ENCODE assay signal across 19 cellular contexts in genomic region chr1:38063616-38064015, GRCh38. TPM values are rescaled to one million over a fixed set of nuclear protein-coding genes. Genes with fewer than 3 reads are reported as not detected.
A peak's percentile ranks its signal among the peaks of the same experiment; 100 is the strongest.
DNase-seq lines count a peak whose midpoint lies in the region; TF ChIP-seq lines count a peak whose summit lies in the region.
"Had no signal": no experiment of that assay in that cellular context is flagged by ENCODE, and none has a peak within 500 bp of the region (broad histone marks: within the 10 kb centered on the region; RNA-seq: fewer than 3 reads in every experiment).

No MANE protein-coding gene starts in this region.

- no peak overlapping the region for H3K4me3 ChIP-seq in HEK293 (ENCODE audit: low read depth, low read length)
- no peak overlapping the region for H3K4me3 ChIP-seq in SJSA1
- peak overlapping the region; percentile 46 for H3K4me3 ChIP-seq in iPS-15b (ENCODE audit: low read depth, low read length)
- no peak overlapping the region for H3K4me3 ChIP-seq in osteoblast (ENCODE audit: insufficient read depth, low read length)
- no peak overlapping the region for H3K4me3 ChIP-seq in esophagus muscularis mucosa
- H3K4me3 ChIP-seq: BLaER1 treated with 17β-estradiol and CSF1 and Interleukin-3, amounts not matched to agents 10 nM and 100 nM; ovary; PC-9; transverse colon had no signal

- no peak for TF ChIP-seq EP300 in esophagus muscularis mucosa (IDR thresholded peaks at IDR 0.05)

- CTCF ChIA-PET in HEK293 (lab: Yijun Ruan, JAX), result interaction anchor here (0.5 to 2.4 kb wide), 4 partner anchors 8 to 318 kb away, joined by 3 to 10 read pairs (median 4); no protein-coding TSS in a partner anchor

- H3K27me3 ChIP-seq in SJSA1 (replicated peaks) (no peaks in the 10 kb centered on the region), iPS-15b (ENCODE audit: control insufficient read depth, insufficient read depth, low read length) (peaks cover 14% of the 10 kb centered on the region), osteoblast (ENCODE audit: insufficient read depth, low read length) (peaks cover 10% of the 10 kb centered on the region), esophagus muscularis mucosa (peaks cover 0 to 21% (median 0%) of the 10 kb centered on the region in 4 donors)
- H3K27me3 ChIP-seq: BLaER1 treated with 17β-estradiol and CSF1 and Interleukin-3, amounts not matched to agents 10 nM and 100 nM; ovary had no signal

- H3K4me2 ChIP-seq in osteoblast (ENCODE audit: insufficient read depth, low read length), result peak overlapping the region; percentile 60
- H3K4me2 ChIP-seq: PC-9 had no signal

- H2AFZ ChIP-seq in osteoblast (ENCODE audit: low read length), result no peak overlapping the region
- H2AFZ ChIP-seq: PC-9 had no signal

- H3K36me3 ChIP-seq in HEK293 (ENCODE audit: control insufficient read depth in 2 of 2, insufficient read depth in 1 of 2, low read length in 2 of 2) (no peaks in the 10 kb centered on the region), SJSA1 (no peaks in the 10 kb centered on the region), iPS-15b (ENCODE audit: control insufficient read depth, insufficient read depth, low read length) (no peaks in the 10 kb centered on the region), osteoblast (ENCODE audit: insufficient read depth, low read length) (no peaks in the 10 kb centered on the region), esophagus muscularis mucosa (no peaks in the 10 kb centered on the region)
- H3K36me3 ChIP-seq: BLaER1 treated with 17β-estradiol and CSF1 and Interleukin-3, amounts not matched to agents 10 nM and 100 nM; ovary; transverse colon had no signal

- no peaks in the 10 kb centered on the region for H3K79me2 ChIP-seq in osteoblast (ENCODE audit: insufficient read depth, low read length)

- no peak for DNase-seq in SJSA1 (ENCODE audit: low read depth in 1 of 2, low spot score in 2 of 2)
- no peak for DNase-seq in osteoblast (ENCODE audit: insufficient read length, low spot score, missing footprints)
- DNase-seq in SW 1271 (lab: John Stamatoyannopoulos, UW), result no peak
- DNase-seq in NCI-H1417 (lab: John Stamatoyannopoulos, UW), result no peak
- no peak for DNase-seq in esophagus muscularis mucosa (ENCODE audit: extremely low spot score)
- DNase-seq: activated CD4-positive, alpha-beta T cell treated with anti-CD3 and anti-CD28 coated beads for 36 hours; activated T-cell treated with anti-CD3 and anti-CD28 coated beads for 4 hours; amniotic stem cell; Karpas-422; naive thymus-derived CD8-positive, alpha-beta T cell; ovary; Right ventricle myocardium superior; transverse colon had no signal

- no peak for TF ChIP-seq CTCF in HEK293 (tag by site-specific recombination; IDR thresholded peaks at IDR 0.05)
- TF ChIP-seq CTCF in osteoblast (IDR thresholded peaks at IDR 0.05; ENCODE audit: extremely low read depth, low read depth, low read length), result no peak
- no peak for TF ChIP-seq CTCF in esophagus muscularis mucosa (IDR thresholded peaks at IDR 0.05)

- POLR2A ChIA-PET in HEK293 (lab: Yijun Ruan, JAX), result interaction anchor here (0.7 kb wide), 1 partner anchor 260 kb away, joined by 10 read pairs; no protein-coding TSS in a partner anchor

- H3K9me3 ChIP-seq in HEK293 (ENCODE audit: control insufficient read depth, insufficient read depth, low read depth, low read length), result no peaks in the 10 kb centered on the region
- H3K9me3 ChIP-seq in SJSA1 (replicated peaks), result no peaks in the 10 kb centered on the region
- no peaks in the 10 kb centered on the region for H3K9me3 ChIP-seq in iPS-15b (ENCODE audit: control insufficient read depth, insufficient read depth, low read length)
- no peaks in the 10 kb centered on the region for H3K9me3 ChIP-seq in osteoblast (ENCODE audit: low read depth, low read length)
- H3K9me3 ChIP-seq in esophagus muscularis mucosa, result no peaks in the 10 kb centered on the region
- H3K9me3 ChIP-seq: BLaER1 treated with 17β-estradiol and CSF1 and Interleukin-3, amounts not matched to agents 10 nM and 100 nM; ovary; transverse colon had no signal

- WGBS in esophagus muscularis mucosa, result 85% methylated on average over 5 of the region's 5 CpGs

- TF ChIP-seq POLR2A in esophagus muscularis mucosa (IDR thresholded peaks at IDR 0.05; ENCODE audit: low read depth), result no peak

- no peak overlapping the region for H3K9ac ChIP-seq in iPS-15b (ENCODE audit: low read depth, low read length)
- H3K9ac ChIP-seq: BLaER1 treated with 17β-estradiol and CSF1 and Interleukin-3, amounts not matched to agents 10 nM and 100 nM had no signal

- intact Hi-C loops in esophagus muscularis mucosa (cut with DNase I), result no loop called here

- H3K4me1 ChIP-seq in HEK293 (ENCODE audit: control insufficient read depth, insufficient read depth, low read length) (no peaks in the 10 kb centered on the region), SJSA1 (replicated peaks) (peaks cover 12% of the 10 kb centered on the region), iPS-15b (ENCODE audit: control insufficient read depth, insufficient read depth, low read length) (peaks cover 12% of the 10 kb centered on the region), osteoblast (ENCODE audit: insufficient read depth, low read length) (peaks cover 10% of the 10 kb centered on the region), esophagus muscularis mucosa (no peaks in the 10 kb centered on the region)
- H3K4me1 ChIP-seq: transverse colon had no signal

- no peaks in the 10 kb centered on the region for H4K20me1 ChIP-seq in osteoblast (ENCODE audit: insufficient read depth, low read length)
- H4K20me1 ChIP-seq: BLaER1 treated with 17β-estradiol and CSF1 and Interleukin-3, amounts not matched to agents 10 nM and 100 nM had no signal

- H3K27ac ChIP-seq in HEK293 (ENCODE audit: extremely low read depth, low read depth, low read length), result no peak overlapping the region
- peak overlapping the region; percentile 35 for H3K27ac ChIP-seq in SJSA1
- H3K27ac ChIP-seq in osteoblast (ENCODE audit: low read depth, low read length), result no peak overlapping the region
- H3K27ac ChIP-seq in esophagus muscularis mucosa (replicated peaks in 1 of 4), result no peak overlapping the region
- H3K27ac ChIP-seq: BLaER1 treated with 17β-estradiol and CSF1 and Interleukin-3, amounts not matched to agents 10 nM and 100 nM; ovary; PC-9; transverse colon had no signal

TF ChIP-seq in HEK293, 187 proteins besides CTCF, POLR2A, EP300 and RAD21:
- TF ChIP-seq ZNF791 (tag by site-specific recombination; IDR thresholded peaks at IDR 0.05) (peak; percentile 18; the same call in 1 of the 2 replicates), MZF1 (tag by site-specific recombination; IDR thresholded peaks at IDR 0.05; ENCODE audit: borderline replicate concordance) (no peak)

RNA-seq across cellular contexts. Expression of gene POU3F1, which starts 17.0 kb away (rescaled TPM):
- 0.26 TPM in 1 of 2 replicates, not detected in the other for total RNA-seq in SJSA1 (2014; rRNA removed; shearing (Covaris generic))
- total RNA-seq in osteoblast (under 0.01 TPM in 2 replicates), esophagus muscularis mucosa (1 to 10 TPM in 1 of 4 donors, under 1 TPM in 2, not detected in 1; 0.29 to 1.3 (median 0.33) TPM)
- total RNA-seq: H4, PC-9, subcutaneous adipose tissue, transverse colon had no signal

RNA-seq across cellular contexts. Expression of gene UTP11, which starts 51.1 kb away (rescaled TPM):
- 84.6 and 124 TPM in 2 replicates for total RNA-seq in SJSA1 (2014; rRNA removed; shearing (Covaris generic))
- total RNA-seq in osteoblast (38.7 and 39.8 TPM in 2 replicates), esophagus muscularis mucosa (10 to 100 TPM; 39.7 to 55.8 (median 42.4) TPM)

RNA-seq across cellular contexts. Expression of gene FHL3, which starts 58.3 kb away (rescaled TPM):
- total RNA-seq in SJSA1 (2014; rRNA removed; shearing (Covaris generic)), result 26.3 and 42.0 TPM in 2 replicates
- total RNA-seq in osteoblast, result 21.4 and 25.6 TPM in 2 replicates
- total RNA-seq in esophagus muscularis mucosa, result 10 to 100 TPM; 38.3 to 76.9 (median 52.9) TPM
